In the genomic region with DNA sequence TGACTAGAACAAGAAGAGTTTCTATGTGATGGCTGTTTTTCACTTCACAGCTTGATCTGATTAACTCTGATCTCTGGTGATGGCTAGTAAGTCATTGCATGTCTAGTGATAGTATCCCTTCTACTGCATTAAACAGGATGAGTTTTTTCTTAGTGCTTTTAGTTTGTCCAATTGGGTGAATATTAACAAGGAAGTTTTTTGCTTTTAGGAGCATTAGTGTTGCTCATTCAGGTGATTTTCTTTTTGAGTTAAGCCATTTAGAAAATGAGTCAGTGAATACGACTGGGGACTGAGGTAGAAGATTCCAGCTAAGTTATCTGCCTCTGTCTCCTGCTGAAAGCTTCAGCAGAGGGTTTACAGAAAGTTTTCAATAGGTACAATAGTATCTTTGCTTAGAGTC, we compare ENCODE assay signal across 22 cellular contexts.
"Had no signal": no experiment of that assay in that cellular context is flagged by ENCODE, and none has a peak within 500 bp of the region (broad histone marks: within the 10 kb centered on the region; RNA-seq: fewer than 3 reads in every experiment).

No MANE protein-coding gene starts in this region.

- DNase-seq: IMR-90, KG1, MG63, NCI-H1092, NCI-H1105 treated with DMSO at 0.1 percent for 48 hours, NCI-H1417 treated with DMSO at 0.1 percent for 48 hours, NCI-H146, NCI-H1694 treated with DMSO at 0.1 percent for 48 hours, NCI-H1930, NCI-H2081, NCI-H2107, NCI-H2227 treated with DMSO at 0.1 percent for 48 hours, NCI-H446 treated with DMSO at 0.1 percent for 48 hours, NCI-H510A treated with DMSO at 0.1 percent for 48 hours, NCI-H526, PC-3, SHP77, T-helper 1 cell had no signal

- H3K4me3 ChIP-seq: MG63 had no signal

- H3K27ac ChIP-seq: RWPE1 had no signal

- H3K9me3 ChIP-seq: MG63 had no signal

- H3K27me3 ChIP-seq: MG63 had no signal

- H3K36me3 ChIP-seq: MG63 had no signal

- ATAC-seq: HepG2, Panc1, PC-3, SK-N-SH treated with all-trans-retinoic acid at 6 μM for 48 hours had no signal
